In the genomic region with DNA sequence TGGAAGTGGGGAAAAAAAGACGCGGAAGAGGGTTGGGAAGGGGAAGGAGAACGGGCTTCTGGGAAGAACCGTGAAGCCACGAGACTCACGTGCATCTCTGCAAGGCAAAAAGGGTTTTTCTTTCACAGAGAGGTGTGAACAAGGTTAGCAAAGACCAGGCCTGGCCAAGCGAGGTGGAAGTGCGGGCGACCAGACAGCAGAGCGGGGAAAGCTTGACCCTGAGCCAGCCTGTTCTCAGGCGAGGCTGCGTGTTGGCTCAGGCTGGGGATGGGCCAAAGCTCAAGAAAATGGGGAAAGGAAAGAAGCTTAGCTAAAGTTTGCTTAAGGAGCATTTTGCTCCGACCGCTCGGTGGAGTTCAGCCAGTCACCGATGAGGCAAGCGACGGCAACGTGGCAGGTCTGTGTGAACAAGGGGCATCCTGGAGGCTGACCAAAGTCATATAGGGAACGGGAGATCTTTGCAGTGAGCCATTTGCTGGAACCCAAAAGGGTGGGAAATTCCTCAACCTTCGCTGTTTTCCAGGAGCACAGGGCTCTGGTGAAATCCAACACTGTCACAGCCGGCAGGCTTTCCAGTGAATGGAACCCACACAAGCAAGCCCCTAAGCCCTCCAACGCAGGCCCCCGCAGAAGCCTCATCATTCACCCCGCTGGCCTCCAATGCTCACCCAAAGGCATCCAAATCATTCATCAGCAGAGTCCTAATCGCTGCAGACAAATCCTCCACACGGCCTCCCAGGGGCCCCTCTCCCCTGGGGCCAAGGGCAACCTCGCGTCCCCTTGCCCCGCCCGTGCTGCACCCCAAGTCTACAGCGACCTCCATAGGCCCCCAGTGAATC, we compare ENCODE assay signal across 8 cellular contexts. TPM values are rescaled to one million over a fixed set of nuclear protein-coding genes. Genes with fewer than 3 reads are reported as not detected.
DNase-seq lines count a peak whose midpoint lies in the region; ATAC-seq and TF ChIP-seq lines count a peak whose summit lies in the region.

No MANE protein-coding gene starts in this region.

- H3K36me3 Mint-ChIP-seq in activated CD8-positive, alpha-beta T cell treated with anti-CD3 and anti-CD28 coated beads for 36 hours (ENCODE audit: low read depth) = peaks cover 22% of the 10 kb centered on the region
- H3K36me3 Mint-ChIP-seq in natural killer cell = no peaks in the 10 kb centered on the region

- H3K4me3 ChIP-seq in fibroblast of pulmonary artery (replicated peaks; ENCODE audit: low read depth, low read length) = peak overlapping the region; percentile 90

- peak overlapping the region; percentile 90 for H3K4me3 Mint-ChIP-seq in activated CD8-positive, alpha-beta T cell treated with anti-CD3 and anti-CD28 coated beads for 36 hours
- H3K4me3 Mint-ChIP-seq in natural killer cell = peak overlapping the region; percentile 79

- CTCF ChIA-PET in activated CD8-positive, alpha-beta T cell treated with anti-CD3 and anti-CD28 coated beads for 36 hours (lab: Charles Lee) = interaction anchor here (1.0 to 1.3 kb wide), 2 partner anchors 21 to 50 kb away, joined by 3 to 7 read pairs; no protein-coding TSS in a partner anchor

- intact Hi-C loops in activated CD8-positive, alpha-beta T cell treated with anti-CD3 and anti-CD28 coated beads for 36 hours (cut with micrococcal nuclease) = no loop called here
- intact Hi-C loops in natural killer cell (cut with micrococcal nuclease) = no loop called here

- H3K27ac Mint-ChIP-seq in activated CD8-positive, alpha-beta T cell treated with anti-CD3 and anti-CD28 coated beads for 36 hours = peak overlapping the region; percentile 88
- H3K27ac Mint-ChIP-seq in natural killer cell = peak overlapping the region; percentile 87 to 94

- H3K27me3 Mint-ChIP-seq in activated CD8-positive, alpha-beta T cell treated with anti-CD3 and anti-CD28 coated beads for 36 hours = no peaks in the 10 kb centered on the region
- no peaks in the 10 kb centered on the region for H3K27me3 Mint-ChIP-seq in natural killer cell (ENCODE audit: low read depth in 2 of 2)

- POLR2A ChIA-PET in activated CD8-positive, alpha-beta T cell treated with anti-CD3 and anti-CD28 coated beads for 36 hours (lab: Charles Lee) = interaction anchor here (1.1 to 1.2 kb wide), 3 partner anchors 32 to 180 kb away, joined by 3 to 4 read pairs (median 3); no protein-coding TSS in a partner anchor

- H3K4me1 Mint-ChIP-seq in activated CD8-positive, alpha-beta T cell treated with anti-CD3 and anti-CD28 coated beads for 36 hours (ENCODE audit: low read depth) = peaks cover 22% of the 10 kb centered on the region
- H3K4me1 Mint-ChIP-seq in natural killer cell = peaks cover 15 to 39% of the 10 kb centered on the region in 2 donors

- H3K9me3 Mint-ChIP-seq in activated CD8-positive, alpha-beta T cell treated with anti-CD3 and anti-CD28 coated beads for 36 hours = peaks cover 14% of the 10 kb centered on the region
- H3K9me3 Mint-ChIP-seq in natural killer cell = peaks cover 0 to 3% of the 10 kb centered on the region in 2 donors

- no peak for TF ChIP-seq CTCF in activated CD8-positive, alpha-beta T cell treated with anti-CD3 and anti-CD28 coated beads for 36 hours (IDR thresholded peaks at IDR 0.05)
- no peak for TF ChIP-seq CTCF in fibroblast of pulmonary artery (IDR thresholded peaks at IDR 0.05; ENCODE audit: low read length, missing control alignments)
- TF ChIP-seq CTCF in natural killer cell (IDR thresholded peaks at IDR 0.05) = no peak

- DNase-seq in NCI-H2081 (lab: John Stamatoyannopoulos, UW) = peak; percentile 30 to 39
- no peak for DNase-seq in NCI-H2081 treated with DMSO at 0.1 percent for 48 hours (lab: John Stamatoyannopoulos, UW)
- DNase-seq in KG1 (lab: John Stamatoyannopoulos, UW) = peak; percentile 25
- DNase-seq in activated CD8-positive, alpha-beta T cell treated with anti-CD3 and anti-CD28 coated beads for 36 hours = peak; percentile 47
- peak; percentile 68 for DNase-seq in fibroblast of pulmonary artery (ENCODE audit: low read depth)
- no peak for DNase-seq in natural killer cell
- DNase-seq in T-helper 9 cell = no peak

- ATAC-seq in GM21576 (IDR thresholded peaks at IDR 0.05; ENCODE audit: unreplicated experiment) (peak; percentile 20), natural killer cell (peak in 2 of 3 donors; percentile 33 to 45)
- peak; percentile 63 for ATAC-seq in activated CD8-positive, alpha-beta T cell treated with anti-CD3 and anti-CD28 coated beads for 36 hours

RNA-seq across cellular contexts. Expression of gene ZNF605, which starts 0.8 kb away (rescaled TPM):
- 1 to 10 TPM; 6.4 to 6.8 TPM for total RNA-seq in activated CD8-positive, alpha-beta T cell treated with anti-CD3 and anti-CD28 coated beads for 36 hours
- total RNA-seq in natural killer cell = 10 to 100 TPM in 1 of 3 donors, 1 to 10 TPM in 2; 6.0 to 15.8 (median 7.6) TPM

RNA-seq across cellular contexts. Expression of gene ZNF26, which starts 30.9 kb away (rescaled TPM):
- 10 to 100 TPM; 19.1 to 19.8 TPM for total RNA-seq in activated CD8-positive, alpha-beta T cell treated with anti-CD3 and anti-CD28 coated beads for 36 hours
- 10 to 100 TPM; 38.7 to 45.1 (median 43.0) TPM for total RNA-seq in natural killer cell

Comparison
In these comparisons a context has a peak if more than half of its experiments do, and no peak if none do; other contexts are left out.
1. DNase-seq: peak in NCI-H2081 (2 of 2), KG1 (single experiment), activated CD8-positive, alpha-beta T cell treated with anti-CD3 and anti-CD28 coated beads for 36 hours (single experiment) and fibroblast of pulmonary artery (single experiment); none in NCI-H2081 treated with DMSO at 0.1 percent for 48 hours (single experiment), natural killer cell (single experiment) and T-helper 9 cell (single experiment).
2. Peak in every context shown above with its lines, with median percentiles within 50 percentile points of each other: ATAC-seq.